8 cellular contexts compared by ENCODE assay signal in the genomic region with DNA sequence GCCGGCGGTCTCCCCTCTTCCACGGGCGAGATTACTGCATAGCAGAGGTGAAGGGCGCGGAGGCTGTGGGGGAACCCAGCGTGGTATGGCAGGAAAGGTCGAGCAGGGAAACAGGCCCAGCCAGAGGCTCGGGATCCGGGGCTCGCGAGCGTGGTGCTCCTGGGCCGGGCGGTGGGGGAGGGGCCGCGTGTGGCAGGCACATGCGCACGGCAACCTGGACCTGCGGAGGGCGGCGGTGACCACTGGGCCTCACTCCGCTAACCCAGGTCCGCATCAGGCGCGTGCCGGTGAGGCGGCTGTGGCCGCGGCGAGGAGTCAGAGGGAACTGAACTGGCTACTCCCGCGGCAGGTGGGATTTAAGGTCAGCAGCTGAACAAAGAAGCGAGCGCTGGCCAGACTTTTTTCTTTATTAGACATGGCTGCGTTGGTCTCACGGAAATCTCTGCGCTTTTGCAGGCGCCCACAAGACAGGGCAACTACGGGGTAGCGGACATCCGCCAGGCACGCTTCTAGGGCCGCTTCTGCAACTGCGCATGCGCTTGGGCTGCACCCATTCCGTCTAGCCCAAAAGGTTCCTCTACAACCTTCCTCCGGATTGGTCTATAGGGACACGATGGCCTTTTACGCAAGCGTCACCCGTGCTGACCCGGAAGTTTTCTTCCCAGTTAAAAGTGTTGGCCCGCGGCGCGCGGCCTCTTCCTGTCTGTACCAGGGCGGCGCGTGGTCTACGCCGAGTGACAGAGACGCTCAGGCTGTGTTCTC. TPM values are rescaled to one million over a fixed set of nuclear protein-coding genes. Genes with fewer than 3 reads are reported as not detected.
A peak's percentile ranks its signal among the peaks of the same experiment; 100 is the strongest.
DNase-seq lines count a peak whose midpoint lies in the region; ATAC-seq, FAIRE-seq and TF ChIP-seq lines count a peak whose summit lies in the region.

A gene (plus strand): TSS at position 694 of the 762 bp plus-strand sequence. CDS start 869 bp downstream, outside the sequence.

- peak within 1 kb of the TSS; percentile 100 for H3K27ac Mint-ChIP-seq in astrocyte (ENCODE audit: unreplicated experiment)

- H3K27ac ChIP-seq in astrocyte (ENCODE audit: low read depth, low read length): peak within 1 kb of the TSS; percentile 94
- H3K27ac ChIP-seq in rectal smooth muscle tissue (ENCODE audit: low read depth, low read length): peak within 1 kb of the TSS; percentile 99
- peak within 1 kb of the TSS; percentile 62 to 93 for H3K27ac ChIP-seq in aorta (ENCODE audit: low read depth in 1 of 2, low read length in 2 of 2)

- H3K9me3 ChIP-seq in astrocyte (ENCODE audit: insufficient read depth, low read depth, low read length) (no peaks in the 10 kb centered on the region), aorta (ENCODE audit: control insufficient read depth, low read length) (no peaks in the 10 kb centered on the region)

- H3K4me2 ChIP-seq in astrocyte (ENCODE audit: low read length): peak within 1 kb of the TSS; percentile 95

- peaks cover 63% of the 10 kb centered on the region for H3K79me2 ChIP-seq in astrocyte (ENCODE audit: insufficient read depth, low read length)

- H2AFZ ChIP-seq in astrocyte (ENCODE audit: low read depth, low read length): peak within 1 kb of the TSS; percentile 82

- peaks cover 11% of the 10 kb centered on the region for H3K36me3 Mint-ChIP-seq in astrocyte (ENCODE audit: low read depth, unreplicated experiment)

- H3K36me3 ChIP-seq in astrocyte (ENCODE audit: insufficient read depth, low read length) (peaks cover 16% of the 10 kb centered on the region), rectal smooth muscle tissue (ENCODE audit: control insufficient read depth, insufficient read depth, low read length) (peaks cover 5% of the 10 kb centered on the region), aorta (ENCODE audit: control insufficient read depth in 1 of 2, insufficient read depth in 2 of 2, low read length in 1 of 2) (no peaks in the 10 kb centered on the region)

- H3K4me1 Mint-ChIP-seq in astrocyte (ENCODE audit: low read depth, unreplicated experiment): peaks cover 24% of the 10 kb centered on the region

- no peaks in the 10 kb centered on the region for H3K27me3 Mint-ChIP-seq in astrocyte (ENCODE audit: low read depth, unreplicated experiment)

- intact Hi-C loops in aorta (cut with DNase I): no loop called here

- peak; percentile 98 for TF ChIP-seq POLR2A in GM18505 (IDR thresholded peaks at IDR 0.05; ENCODE audit: borderline replicate concordance, extremely low read depth, insufficient read depth, insufficient read length)

- H3K4me3 ChIP-seq in astrocyte (ENCODE audit: insufficient read depth, low read depth, low read length) (peak within 1 kb of the TSS; percentile 93), rectal smooth muscle tissue (ENCODE audit: low read length) (peak within 1 kb of the TSS; percentile 98), aorta (ENCODE audit: low read length in 2 of 2) (peak within 1 kb of the TSS; percentile 87 to 90)

- peak within 1 kb of the TSS; percentile 90 for H3K9ac ChIP-seq in astrocyte (ENCODE audit: low read length)
- H3K9ac ChIP-seq in rectal smooth muscle tissue (ENCODE audit: low read length): peak within 1 kb of the TSS; percentile 97

- H4K20me1 ChIP-seq in astrocyte (ENCODE audit: insufficient read depth, low read length): peaks cover 42% of the 10 kb centered on the region

- peak; percentile 68 for FAIRE-seq in astrocyte (lab: Jason Lieb, UNC)

- H3K9me3 Mint-ChIP-seq in astrocyte (ENCODE audit: unreplicated experiment): no peaks in the 10 kb centered on the region

- H3K27me3 ChIP-seq in astrocyte (ENCODE audit: insufficient read depth, low read length) (no peaks in the 10 kb centered on the region), rectal smooth muscle tissue (ENCODE audit: control insufficient read depth, insufficient read depth, low read length) (no peaks in the 10 kb centered on the region), aorta (ENCODE audit: control insufficient read depth in 1 of 2, insufficient read depth in 2 of 2, low read length in 1 of 2) (no peaks in the 10 kb centered on the region)

- ATAC-seq in GM18505 (IDR thresholded peaks at IDR 0.05; ENCODE audit: unreplicated experiment) (peak; percentile 77), HG02973 (IDR thresholded peaks at IDR 0.05; ENCODE audit: unreplicated experiment) (peak; percentile 77), aorta (ENCODE audit: low FRiP score) (peak; percentile 98)

- WGBS in aorta, 2 donors: 0 to 1% methylated on average over 59 to 64 of the region's 64 CpGs

- no peak for TF ChIP-seq CTCF in astrocyte (IDR thresholded peaks at IDR 0.05; ENCODE audit: insufficient read depth, low read depth, low read length)

- peaks cover 23% of the 10 kb centered on the region for H3K4me1 ChIP-seq in astrocyte (ENCODE audit: insufficient read depth, low read length)
- H3K4me1 ChIP-seq in rectal smooth muscle tissue (ENCODE audit: control insufficient read depth, insufficient read depth, low read length): peaks cover 17% of the 10 kb centered on the region
- peaks cover 0 to 3% of the 10 kb centered on the region in 2 donors for H3K4me1 ChIP-seq in aorta (ENCODE audit: control insufficient read depth in 1 of 2, insufficient read depth in 2 of 2, low read length in 2 of 2)

- peak within 1 kb of the TSS; percentile 99 for H3K4me3 Mint-ChIP-seq in astrocyte (ENCODE audit: unreplicated experiment)

- peak; percentile 97 for DNase-seq in NCI-H2029 (lab: John Stamatoyannopoulos, UW)
- DNase-seq in T-helper 22 cell (ENCODE audit: low read depth): peak; percentile 95
- peak; percentile 96 for DNase-seq in astrocyte (ENCODE audit: low read depth)
- peak; percentile 100 for DNase-seq in hepatic stellate cell (ENCODE audit: low spot score)
- peak; percentile 97 to 98 for DNase-seq in aorta

RNA-seq across cellular contexts. Expression of the gene that starts here (rescaled TPM):
- total RNA-seq in astrocyte: 793 and 891 TPM in 2 replicates
- total RNA-seq in aorta: 100 to 1,000 TPM; 609 to 674 TPM
- polyA plus RNA-seq in aorta: 1,000 to 10,000 TPM; 1,453 to 1,636 TPM

Comparison
In these comparisons a context has a peak if more than half of its experiments do, and no peak if none do; other contexts are left out.
1. Peak in every context shown above with its lines: DNase-seq, ATAC-seq, H3K4me3 ChIP-seq and H3K27ac ChIP-seq.